In genomic region chr16:2671741-2672140, GRCh38 we compare ENCODE assay signal across 10 cellular contexts. TPM values are rescaled to one million over a fixed set of nuclear protein-coding genes. Genes with fewer than 3 reads are reported as not detected.
A peak's percentile ranks its signal among the peaks of the same experiment; 100 is the strongest.
DNase-seq lines count a peak whose midpoint lies in the region; ATAC-seq, FAIRE-seq and TF ChIP-seq lines count a peak whose summit lies in the region.
"Had no signal": no experiment of that assay in that cellular context is flagged by ENCODE, and none has a peak within 500 bp of the region (broad histone marks: within the 10 kb centered on the region; RNA-seq: fewer than 3 reads in every experiment).

No MANE protein-coding gene starts in this region.

- no peak overlapping the region for H3K27ac ChIP-seq in HL-60 (replicated peaks)
- no peak overlapping the region for H3K27ac ChIP-seq in astrocyte (ENCODE audit: low read depth, low read length)
- H3K27ac ChIP-seq in naive thymus-derived CD4-positive, alpha-beta T cell (ENCODE audit: low read depth, low read length) = peak overlapping the region; percentile 59

- peak overlapping the region; percentile 90 for H3K4me3 Mint-ChIP-seq in astrocyte (ENCODE audit: unreplicated experiment)
- H3K4me3 Mint-ChIP-seq in naive thymus-derived CD4-positive, alpha-beta T cell = peak overlapping the region; percentile 16 to 85 (median 80)

- no peaks in the 10 kb centered on the region for H3K36me3 ChIP-seq in astrocyte (ENCODE audit: insufficient read depth, low read length)
- peaks cover 0 to 17% (median 0%) of the 10 kb centered on the region in 3 experiments for H3K36me3 ChIP-seq in naive thymus-derived CD4-positive, alpha-beta T cell (ENCODE audit: control insufficient read depth in 2 of 3, insufficient read depth in 3 of 3, low read length in 3 of 3)

- CTCF ChIA-PET in naive thymus-derived CD4-positive, alpha-beta T cell (lab: Charles Lee) = no interaction called here

- POLR2A ChIA-PET in naive thymus-derived CD4-positive, alpha-beta T cell (lab: Charles Lee) = no interaction called here

- no peaks in the 10 kb centered on the region for H3K9me3 ChIP-seq in astrocyte (ENCODE audit: insufficient read depth, low read depth, low read length)
- no peaks in the 10 kb centered on the region for H3K9me3 ChIP-seq in naive thymus-derived CD4-positive, alpha-beta T cell (ENCODE audit: control insufficient read depth in 2 of 3, low read length in 3 of 3)

- FAIRE-seq in astrocyte (lab: Jason Lieb, UNC) = no peak

- peaks cover 10% of the 10 kb centered on the region for H3K36me3 Mint-ChIP-seq in astrocyte (ENCODE audit: low read depth, unreplicated experiment)
- H3K36me3 Mint-ChIP-seq in naive thymus-derived CD4-positive, alpha-beta T cell = peaks cover 4 to 14% (median 7%) of the 10 kb centered on the region in 5 donors

- peaks cover 16% of the 10 kb centered on the region for H3K4me1 Mint-ChIP-seq in astrocyte (ENCODE audit: low read depth, unreplicated experiment)
- H3K4me1 Mint-ChIP-seq in naive thymus-derived CD4-positive, alpha-beta T cell = peaks cover 12 to 45% (median 34%) of the 10 kb centered on the region in 7 donors

- no peaks in the 10 kb centered on the region for H3K27me3 Mint-ChIP-seq in astrocyte (ENCODE audit: low read depth, unreplicated experiment)
- no peaks in the 10 kb centered on the region for H3K27me3 Mint-ChIP-seq in naive thymus-derived CD4-positive, alpha-beta T cell

- H3K9ac ChIP-seq in astrocyte (ENCODE audit: low read length) = no peak overlapping the region

- H4K20me1 ChIP-seq in astrocyte (ENCODE audit: insufficient read depth, low read length) = peaks cover 7% of the 10 kb centered on the region

- H3K79me2 ChIP-seq in astrocyte (ENCODE audit: insufficient read depth, low read length) = peaks cover 10% of the 10 kb centered on the region

- DNase-seq in AG10803 (ENCODE audit: low read depth) = no peak
- DNase-seq in HL-60 (ENCODE audit: low read depth in 1 of 2, low spot score in 1 of 2) = no peak
- no peak for DNase-seq in astrocyte (ENCODE audit: low read depth)
- no peak for DNase-seq in naive thymus-derived CD4-positive, alpha-beta T cell
- DNase-seq in iPS-NIHi7 (ENCODE audit: extremely low spot score) = no peak
- DNase-seq in NCI-H446 treated with DMSO at 0.1 percent for 48 hours (lab: John Stamatoyannopoulos, UW) = no peak
- DNase-seq: activated effector memory CD4-positive, alpha-beta T cell treated with anti-CD3 and anti-CD28 coated beads, Interleukin-2, amount 50 U/mL, for 16 hours; NCI-H2081 had no signal

- TF ChIP-seq CTCF in AG10803 (conservative IDR thresholded peaks at IDR 0.05; ENCODE audit: low read length) = no peak
- TF ChIP-seq CTCF in HL-60 (IDR thresholded peaks at IDR 0.05; ENCODE audit: insufficient read depth, low read length) = no peak
- no peak for TF ChIP-seq CTCF in astrocyte (IDR thresholded peaks at IDR 0.05; ENCODE audit: insufficient read depth, low read depth, low read length)

- H3K9me3 Mint-ChIP-seq in astrocyte (ENCODE audit: unreplicated experiment) = no peaks in the 10 kb centered on the region
- H3K9me3 Mint-ChIP-seq in naive thymus-derived CD4-positive, alpha-beta T cell = no peaks in the 10 kb centered on the region

- H3K27ac Mint-ChIP-seq in astrocyte (ENCODE audit: unreplicated experiment) = no peak overlapping the region
- peak overlapping the region in 1 of 9 donors; percentile 71 for H3K27ac Mint-ChIP-seq in naive thymus-derived CD4-positive, alpha-beta T cell

- H3K4me3 ChIP-seq in AG10803 (ENCODE audit: low read length) = peak overlapping the region; percentile 57
- 0 out of 2 replicates have a peak overlapping the region, but pooled peaks have one; percentile 32 for H3K4me3 ChIP-seq in HL-60 (replicated peaks; ENCODE audit: insufficient read depth, low read length)
- H3K4me3 ChIP-seq in astrocyte (ENCODE audit: insufficient read depth, low read depth, low read length) = no peak overlapping the region
- no peak overlapping the region for H3K4me3 ChIP-seq in naive thymus-derived CD4-positive, alpha-beta T cell (ENCODE audit: low read length)

- no peak overlapping the region for H2AFZ ChIP-seq in astrocyte (ENCODE audit: low read depth, low read length)

- intact Hi-C loops in naive thymus-derived CD4-positive, alpha-beta T cell (cut with micrococcal nuclease) = loop anchor here (2.0 to 5.0 kb wide), 6 partner anchors 81 to 1636 kb away; partner anchors contain the start of genes CCNF (in 1 of the 2), FLYWCH1 (in 1 of the 2), PDPK1 (in 1 of the 2) and SRRM2 (in 1 of the 2)

- H3K4me1 ChIP-seq in astrocyte (ENCODE audit: insufficient read depth, low read length) = peaks cover 11% of the 10 kb centered on the region
- H3K4me1 ChIP-seq in naive thymus-derived CD4-positive, alpha-beta T cell (ENCODE audit: control insufficient read depth in 2 of 2, insufficient read depth in 2 of 2, low read length in 2 of 2) = peaks cover 8 to 9% of the 10 kb centered on the region in 2 donors

- no peak for ATAC-seq in naive thymus-derived CD4-positive, alpha-beta T cell
- ATAC-seq in GM18867 (IDR thresholded peaks at IDR 0.05; ENCODE audit: unreplicated experiment) (no peak), GM19452 (IDR thresholded peaks at IDR 0.05; ENCODE audit: unreplicated experiment) (no peak)

- peak overlapping the region; percentile 79 for H3K4me2 ChIP-seq in astrocyte (ENCODE audit: low read length)

- H3K27me3 ChIP-seq in HL-60 (ENCODE audit: insufficient read depth, poor library complexity, severe bottlenecking) = no peaks in the 10 kb centered on the region
- H3K27me3 ChIP-seq in astrocyte (ENCODE audit: insufficient read depth, low read length) = no peaks in the 10 kb centered on the region
- no peaks in the 10 kb centered on the region for H3K27me3 ChIP-seq in naive thymus-derived CD4-positive, alpha-beta T cell (ENCODE audit: control insufficient read depth in 2 of 2, insufficient read depth in 2 of 2, low read length in 2 of 2)

RNA-seq across cellular contexts. Expression of gene KCTD5, which starts 10.6 kb away (rescaled TPM):
- 53.0 and 55.4 TPM in 2 replicates for total RNA-seq in astrocyte
- total RNA-seq in naive thymus-derived CD4-positive, alpha-beta T cell = 10 to 100 TPM; 21.4 to 37.5 (median 24.6) TPM
- polyA plus RNA-seq in naive thymus-derived CD4-positive, alpha-beta T cell = 10 to 100 TPM; 15.7 to 26.2 TPM

RNA-seq across cellular contexts. Expression of gene PRSS27, which starts 48.3 kb away (rescaled TPM):
- total RNA-seq in astrocyte = 2.3 and 3.0 TPM in 2 replicates
- total RNA-seq in naive thymus-derived CD4-positive, alpha-beta T cell = 1 to 10 TPM in 2 of 5 experiments, under 1 TPM in 3; 0.32 to 1.6 (median 0.98) TPM
- under 1 TPM in 1 of 2 donors, not detected in 1; 0.39 TPM for polyA plus RNA-seq in naive thymus-derived CD4-positive, alpha-beta T cell

Comparison
In these comparisons a context has a peak if more than half of its experiments do, and no peak if none do; other contexts are left out.
1. H3K4me3 ChIP-seq: peak in AG10803 (single experiment) and HL-60 (single experiment); none in astrocyte (single experiment) and naive thymus-derived CD4-positive, alpha-beta T cell (single experiment).